In genomic region chrX:125005863-125006262, GRCh38 we compare ENCODE assay signal across 27 cellular contexts. TPM values are rescaled to one million over a fixed set of nuclear protein-coding genes. Genes with fewer than 3 reads are reported as not detected.
"Had no signal": no experiment of that assay in that cellular context is flagged by ENCODE, and none has a peak within 500 bp of the region (broad histone marks: within the 10 kb centered on the region; RNA-seq: fewer than 3 reads in every experiment).

No MANE protein-coding gene starts in this region.

- DNase-seq: heart right ventricle; islet precursor cell; kidney glomerular epithelial cell; left cardiac atrium; left lung; lower lobe of right lung; mammary epithelial cell; mesenchymal stem cell; naive thymus-derived CD8-positive, alpha-beta T cell; ovary; retina; right cardiac atrium; small intestine; stimulated activated CD4-positive, alpha-beta T cell treated with anti-CD3 and anti-CD28 coated beads, Interleukin-2, amount 100 ng/mL, for 24 hours; stimulated activated CD4-positive, alpha-beta T cell treated with anti-CD3 and anti-CD28 coated beads, Interleukin-4, amount 100 ng/mL, for 1 hour; stimulated activated naive B cell treated with anti-CD40 and anti-IgM and Interleukin-4, amounts not matched to agents 10 μg/mL and 1 μg/mL and 100 μg/mL, for 72 hours; stimulated activated naive CD8-positive, alpha-beta T cell treated with anti-CD3 and anti-CD28 coated beads, Interleukin-15, Interleukin-2, amounts not matched to agents 100 U/mL and 50 U/mL, for 24 hours; stomach; testis; thyroid gland; transverse colon; upper lobe of left lung had no signal

- H3K4me2 ChIP-seq: hepatocyte, neural progenitor cell had no signal

- FAIRE-seq: small intestine, urothelium cell line had no signal

- H3K4me1 ChIP-seq: heart right ventricle, left lung, lower lobe of right lung, neural progenitor cell, prostate gland, stomach, testis, thyroid gland, transverse colon, upper lobe of left lung had no signal

- ATAC-seq: heart right ventricle; left cardiac atrium; left lung; lower lobe of right lung; naive thymus-derived CD8-positive, alpha-beta T cell; right cardiac atrium; sciatic nerve; stimulated activated naive B cell treated with anti-CD40 and anti-IgM and Interleukin-4, amounts not matched to agents 10 μg/mL and 1 μg/mL and 100 μg/mL, for 72 hours; stimulated activated naive CD8-positive, alpha-beta T cell treated with anti-CD3 and anti-CD28 coated beads, Interleukin-15, Interleukin-2, amounts not matched to agents 100 U/mL and 50 U/mL, for 24 hours had no signal

- H3K27me3 ChIP-seq: heart right ventricle, hepatocyte, left lung, neural progenitor cell, ovary, stomach, testis, thyroid gland, transverse colon, upper lobe of left lung had no signal

- H3K9ac ChIP-seq: neural progenitor cell had no signal

- H3K36me3 ChIP-seq: heart right ventricle, left lung, lower lobe of right lung, neural progenitor cell, ovary, prostate gland, stomach, thyroid gland, transverse colon, upper lobe of left lung had no signal

- H3K9me3 ChIP-seq: left lung, lower lobe of right lung, ovary, prostate gland, testis, thyroid gland, transverse colon, upper lobe of left lung had no signal

- H3K4me3 ChIP-seq: heart right ventricle, hepatocyte, left lung, lower lobe of right lung, neural progenitor cell, ovary, prostate gland, stomach, testis, thyroid gland, transverse colon, upper lobe of left lung had no signal

- H3K27ac ChIP-seq: heart right ventricle, hepatocyte, left lung, lower lobe of right lung, neural progenitor cell, ovary, prostate gland, stomach, testis, thyroid gland, transverse colon, upper lobe of left lung had no signal

- H2AFZ ChIP-seq: hepatocyte, neural progenitor cell had no signal

RNA-seq across cellular contexts. Expression of gene TENM1, which starts 42.2 kb away (rescaled TPM):
- polyA plus RNA-seq: mammary epithelial cell had no signal
